In the genomic region with DNA sequence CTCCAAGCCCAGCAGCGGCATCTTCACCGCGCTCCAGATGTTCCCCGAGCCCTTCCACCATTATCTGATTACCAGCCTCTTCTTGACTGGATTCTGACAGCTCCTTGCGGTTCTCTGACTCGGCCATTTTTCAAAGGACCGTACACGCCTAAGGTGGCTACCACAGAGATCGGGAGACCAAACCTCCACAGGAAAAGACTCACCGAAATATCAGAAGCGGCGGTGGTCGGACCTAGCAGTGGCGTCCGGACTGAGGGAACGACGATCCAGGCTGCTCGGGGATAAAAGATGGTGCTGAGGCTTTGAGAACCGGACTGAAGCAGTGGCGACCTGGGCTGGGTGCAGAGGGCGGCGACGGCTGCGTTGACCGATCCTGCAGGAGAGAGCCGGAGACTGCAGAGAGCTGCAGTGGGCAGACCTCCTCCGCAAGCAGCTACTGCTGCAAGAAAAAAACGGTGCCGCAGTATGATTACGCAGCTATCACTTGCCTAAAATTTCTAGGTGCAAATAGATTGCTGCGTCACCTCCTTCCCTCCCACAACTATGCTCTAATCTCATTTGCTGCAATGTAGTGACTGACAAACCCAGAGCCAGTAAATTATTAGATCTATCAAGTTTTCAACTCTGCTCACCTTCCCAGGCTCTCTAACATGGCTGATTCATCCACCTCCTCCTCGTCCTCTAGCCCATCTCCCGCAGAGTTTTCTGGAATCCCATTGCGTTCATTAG, we compare ENCODE assay signal across 8 cellular contexts. TPM values are rescaled to one million over a fixed set of nuclear protein-coding genes. Genes with fewer than 3 reads are reported as not detected.
DNase-seq lines count a peak whose midpoint lies in the region; ATAC-seq and TF ChIP-seq lines count a peak whose summit lies in the region.

A gene with protein sequence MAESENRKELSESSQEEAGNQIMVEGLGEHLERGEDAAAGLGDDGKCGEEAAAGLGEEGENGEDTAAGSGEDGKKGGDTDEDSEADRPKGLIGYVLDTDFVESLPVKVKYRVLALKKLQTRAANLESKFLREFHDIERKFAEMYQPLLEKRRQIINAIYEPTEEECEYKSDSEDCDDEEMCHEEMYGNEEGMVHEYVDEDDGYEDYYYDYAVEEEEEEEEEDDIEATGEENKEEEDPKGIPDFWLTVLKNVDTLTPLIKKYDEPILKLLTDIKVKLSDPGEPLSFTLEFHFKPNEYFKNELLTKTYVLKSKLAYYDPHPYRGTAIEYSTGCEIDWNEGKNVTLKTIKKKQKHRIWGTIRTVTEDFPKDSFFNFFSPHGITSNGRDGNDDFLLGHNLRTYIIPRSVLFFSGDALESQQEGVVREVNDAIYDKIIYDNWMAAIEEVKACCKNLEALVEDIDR (minus strand): TSS at position 486 of the 729 bp plus-strand sequence. CDS start 359 bp downstream, at position 127.

- DNase-seq in colonic mucosa = peak; percentile 28
- peak; percentile 61 for DNase-seq in left kidney (ENCODE audit: low read depth, low spot score)
- peak; percentile 36 for DNase-seq in stimulated activated CD4-positive, alpha-beta T cell treated with anti-CD3 and anti-CD28 coated beads, Interleukin-2, amount 100 ng/mL, for 4 hours (ENCODE audit: low read depth)
- no peak for DNase-seq in NCI-H1436 treated with DMSO at 0.1 percent for 48 hours (lab: John Stamatoyannopoulos, UW)
- no peak for DNase-seq in SJCRH30

- TF ChIP-seq CTCF in colonic mucosa (IDR thresholded peaks at IDR 0.05) = no peak

- no peaks in the 10 kb centered on the region for H3K9me3 ChIP-seq in colonic mucosa
- H3K9me3 ChIP-seq in SJCRH30 (replicated peaks) = no peaks in the 10 kb centered on the region

- H3K27ac ChIP-seq in colonic mucosa (peak within 1 kb of the TSS; percentile 25), SJCRH30 (no peak within 1 kb of the TSS)

- ATAC-seq in GM18868 (IDR thresholded peaks at IDR 0.05; ENCODE audit: unreplicated experiment) (peak; percentile 91), HG03139 (IDR thresholded peaks at IDR 0.05; ENCODE audit: unreplicated experiment) (peak; percentile 83)
- ATAC-seq in activated CD4-positive, CD25-positive, alpha-beta regulatory T cell treated with anti-CD3 and anti-CD28 coated beads, Interleukin-2, amount 50 U/mL, for 24 hours = peak; percentile 89 to 95

- H3K9ac ChIP-seq in colonic mucosa (ENCODE audit: low read depth in 2 of 2, low read length in 2 of 2) = peak within 1 kb of the TSS in 1 of 2 donors; percentile 19

- H3K36me3 ChIP-seq in colonic mucosa = no peaks in the 10 kb centered on the region
- H3K36me3 ChIP-seq in SJCRH30 = no peaks in the 10 kb centered on the region

- H3K4me3 ChIP-seq in colonic mucosa (peak within 1 kb of the TSS; percentile 40), SJCRH30 (no peak within 1 kb of the TSS)

- intact Hi-C loops in colonic mucosa (cut with DNase I) = no loop called here

- H3K4me1 ChIP-seq in colonic mucosa (no peaks in the 10 kb centered on the region), SJCRH30 (no peaks in the 10 kb centered on the region)

- H3K27me3 ChIP-seq in colonic mucosa (no peaks in the 10 kb centered on the region), SJCRH30 (no peaks in the 10 kb centered on the region; the same call in 1 of the 2 replicates)

RNA-seq across cellular contexts. Expression of the gene that starts here (rescaled TPM):
- 1 to 10 TPM; 1.8 to 2.1 TPM for total RNA-seq in colonic mucosa
- not detected in 2 replicates for total RNA-seq in SJCRH30 (2014; rRNA removed; shearing (Covaris generic))

Comparison
In these comparisons a context has a peak if more than half of its experiments do, and no peak if none do; other contexts are left out.
1. DNase-seq: peak in colonic mucosa (single experiment), left kidney (single experiment) and stimulated activated CD4-positive, alpha-beta T cell treated with anti-CD3 and anti-CD28 coated beads, Interleukin-2, amount 100 ng/mL, for 4 hours (single experiment); none in NCI-H1436 treated with DMSO at 0.1 percent for 48 hours (single experiment) and SJCRH30 (0 of 2).
2. Peak in every context shown above with its lines, with median percentiles within 50 percentile points of each other: ATAC-seq.